In the genomic region with DNA sequence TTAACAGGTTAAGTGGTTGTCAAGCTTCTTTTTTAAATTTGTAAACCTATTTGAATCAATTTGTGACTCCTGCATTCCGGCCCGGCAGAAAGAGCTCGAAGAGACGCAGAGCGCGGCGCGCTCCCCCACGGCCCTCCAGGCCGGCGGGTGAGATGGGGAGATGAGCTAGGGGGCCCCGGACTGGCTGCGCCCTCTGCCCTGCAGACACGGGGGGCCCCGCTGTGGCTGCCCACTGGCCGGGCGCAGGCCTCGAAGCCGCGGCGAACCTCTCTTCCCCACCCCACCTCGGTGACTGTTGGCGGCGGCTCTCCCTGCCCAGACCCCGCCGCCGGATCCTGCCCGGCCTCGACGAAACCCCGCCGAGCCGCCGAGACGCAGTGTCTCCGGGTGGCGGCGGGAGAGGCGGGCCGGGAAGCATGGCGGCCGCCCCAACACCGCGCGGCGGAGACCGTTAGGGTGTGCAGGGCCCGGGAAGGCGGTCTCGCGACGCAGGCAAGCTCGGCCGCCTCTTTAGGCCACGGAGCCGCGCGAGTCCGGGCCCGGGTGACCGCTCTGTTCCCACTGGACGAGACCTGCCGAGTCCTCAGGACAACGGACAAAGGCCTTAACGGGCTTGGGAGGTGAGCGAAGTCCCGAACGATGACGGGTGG, we compare ENCODE assay signal across 8 cellular contexts. TPM values are rescaled to one million over a fixed set of nuclear protein-coding genes. Genes with fewer than 3 reads are reported as not detected.
DNase-seq lines count a peak whose midpoint lies in the region; ATAC-seq, FAIRE-seq and TF ChIP-seq lines count a peak whose summit lies in the region.

No MANE protein-coding gene starts in this region.

- in situ Hi-C loops in K562 (cut with MboI): no loop called here

- no peak for TF ChIP-seq POLR2A in K562 (conservative IDR thresholded peaks at IDR 0.05)

- intact Hi-C loops in K562 (cut with micrococcal nuclease): no loop called here

- no peak overlapping the region for H3K27ac Mint-ChIP-seq in stimulated activated naive CD8-positive, alpha-beta T cell treated with anti-CD3 and anti-CD28 coated beads, Interleukin-15, Interleukin-2, amounts not matched to agents 100 ng/mL and 50 ng/mL, for 24 hours

- H3K9ac ChIP-seq in K562 (ENCODE audit: insufficient read depth in 1 of 2, low read depth in 2 of 2, low read length in 2 of 2): no peak overlapping the region
- no peak overlapping the region for H3K9ac ChIP-seq in keratinocyte (ENCODE audit: control insufficient read depth, extremely low read depth, insufficient read depth, low read length)

- H3K4me2 ChIP-seq in K562 (ENCODE audit: insufficient read depth, low read length): no peak overlapping the region
- peak overlapping the region; percentile 58 for H3K4me2 ChIP-seq in keratinocyte (ENCODE audit: control insufficient read depth, extremely low read depth, insufficient read depth, low read depth, low read length)

- no peak overlapping the region for H3K4me3 ChIP-seq in K562
- peak overlapping the region in 1 of 3 experiments; percentile 41 for H3K4me3 ChIP-seq in keratinocyte (ENCODE audit: control insufficient read depth in 2 of 3, extremely low read depth in 1 of 3, insufficient read depth in 2 of 3, low read depth in 1 of 3, low read length in 3 of 3)

- no peak for TF ChIP-seq EP300 in K562 (IDR thresholded peaks at IDR 0.05; ENCODE audit: low read length)

- H3K9me3 ChIP-seq in K562 (replicated peaks; ENCODE audit: control insufficient read depth, insufficient read depth, low read depth, low read length): no peaks in the 10 kb centered on the region
- H3K9me3 ChIP-seq in keratinocyte (ENCODE audit: control insufficient read depth, low read depth, low read length): no peaks in the 10 kb centered on the region

- FAIRE-seq in K562 (lab: Jason Lieb, UNC): no peak
- FAIRE-seq in keratinocyte (lab: Jason Lieb, UNC): no peak

- no peak overlapping the region for H3K27ac ChIP-seq in K562 (ENCODE audit: extremely low read depth, low read depth, low read length)
- H3K27ac ChIP-seq in keratinocyte (ENCODE audit: control insufficient read depth, insufficient read depth, low read length): no peak overlapping the region

- peaks cover 32% of the 10 kb centered on the region for H3K27me3 Mint-ChIP-seq in stimulated activated naive CD8-positive, alpha-beta T cell treated with anti-CD3 and anti-CD28 coated beads, Interleukin-15, Interleukin-2, amounts not matched to agents 100 ng/mL and 50 ng/mL, for 24 hours

- BruUV-seq in K562 (replicated peaks; lab: Mats Ljungman, UMichigan): no TSS peak

- H3K36me3 ChIP-seq in K562 (ENCODE audit: control insufficient read depth, insufficient read depth, low read length) (peaks cover 5% of the 10 kb centered on the region; the same call in 1 of the 3 replicates), keratinocyte (ENCODE audit: control insufficient read depth in 2 of 2, extremely low read depth in 1 of 2, insufficient read depth in 2 of 2, low read length in 2 of 2) (no peaks in the 10 kb centered on the region)

- peak overlapping the region; percentile 42 for H3K4me3 Mint-ChIP-seq in stimulated activated naive CD8-positive, alpha-beta T cell treated with anti-CD3 and anti-CD28 coated beads, Interleukin-15, Interleukin-2, amounts not matched to agents 100 ng/mL and 50 ng/mL, for 24 hours

- dilution Hi-C loops in keratinocyte (cut with MboI; ENCODE audit: extremely low pct_ligation_motif_present, low sequenced_read_pairs): no loop called here

- H4K20me1 ChIP-seq in K562 (replicated peaks; ENCODE audit: control insufficient read depth, insufficient read depth, low read length) (no peaks in the 10 kb centered on the region), keratinocyte (ENCODE audit: control insufficient read depth, extremely low read depth, insufficient read depth, low read length) (no peaks in the 10 kb centered on the region)

- POLR2A ChIA-PET in K562 (lab: Yijun Ruan, JAX): interaction anchor here (0.5 kb wide), 1 partner anchor 23 kb away, joined by 3 read pairs; no protein-coding TSS in a partner anchor

- TF ChIP-seq CTCF in K562 (IDR thresholded peaks at IDR 0.05 in 2 of 3, conservative IDR thresholded peaks at IDR 0.05 in 1 of 3; ENCODE audit: insufficient read depth in 2 of 3, low read depth in 1 of 3, low read length in 3 of 3) (no peak), keratinocyte (optimal IDR thresholded peaks at IDR 0.05 in 1 of 3, IDR thresholded peaks at IDR 0.05 in 1 of 3, conservative IDR thresholded peaks at IDR 0.05 in 1 of 3; ENCODE audit: extremely low read depth in 1 of 3, insufficient read depth in 2 of 3, low read length in 3 of 3) (no peak)

- peaks cover 9% of the 10 kb centered on the region for H3K4me1 Mint-ChIP-seq in stimulated activated naive CD8-positive, alpha-beta T cell treated with anti-CD3 and anti-CD28 coated beads, Interleukin-15, Interleukin-2, amounts not matched to agents 100 ng/mL and 50 ng/mL, for 24 hours (ENCODE audit: low read depth)

- ATAC-seq in K562: no peak
- ATAC-seq in GM18861 (IDR thresholded peaks at IDR 0.05; ENCODE audit: unreplicated experiment): no peak
- ATAC-seq in GM19397 (IDR thresholded peaks at IDR 0.05; ENCODE audit: unreplicated experiment): no peak
- ATAC-seq in GM18909 (IDR thresholded peaks at IDR 0.05; ENCODE audit: poor library complexity, unreplicated experiment): no peak

- H2AFZ ChIP-seq in K562 (ENCODE audit: low read depth, low read length) (no peak overlapping the region), keratinocyte (ENCODE audit: control insufficient read depth, low read length) (peak overlapping the region; percentile 82)

- peaks cover 40% of the 10 kb centered on the region for H3K36me3 Mint-ChIP-seq in stimulated activated naive CD8-positive, alpha-beta T cell treated with anti-CD3 and anti-CD28 coated beads, Interleukin-15, Interleukin-2, amounts not matched to agents 100 ng/mL and 50 ng/mL, for 24 hours (ENCODE audit: low read depth)

- DNase-seq in NCI-H1105 (lab: John Stamatoyannopoulos, UW) (peak; percentile 20), K562 (ENCODE audit: extremely low read depth in 1 of 4, low spot score in 3 of 4) (no peak), keratinocyte (ENCODE audit: low read depth, low spot score) (no peak), SKM-1 treated with dmso at 0.1 percent for 144 hours (lab: John Stamatoyannopoulos, UW; ENCODE audit: unreplicated experiment) (no peak)

- 96% methylated on average over 19 of the region's 69 CpGs for WGBS in K562 (ENCODE audit: insufficient coverage, low coverage, missing lambda C conversion rate)

- H3K4me1 ChIP-seq in K562 (replicated peaks in 1 of 2; ENCODE audit: control insufficient read depth in 2 of 2, insufficient read depth in 2 of 2, low read length in 2 of 2) (peaks cover 0 to 3% of the 10 kb centered on the region in 2 experiments; a peak in 2 of 5 replicates), keratinocyte (ENCODE audit: control insufficient read depth, extremely low read depth, insufficient read depth, low read length) (peaks cover 16% of the 10 kb centered on the region)

- H3K27me3 ChIP-seq in K562 (ENCODE audit: control insufficient read depth in 2 of 2, insufficient read depth in 2 of 2, low read length in 2 of 2): no peaks in the 10 kb centered on the region
- no peaks in the 10 kb centered on the region for H3K27me3 ChIP-seq in keratinocyte (ENCODE audit: control insufficient read depth, extremely low read depth, insufficient read depth, low read length)

- no peaks in the 10 kb centered on the region for H3K9me3 Mint-ChIP-seq in stimulated activated naive CD8-positive, alpha-beta T cell treated with anti-CD3 and anti-CD28 coated beads, Interleukin-15, Interleukin-2, amounts not matched to agents 100 ng/mL and 50 ng/mL, for 24 hours

- H3K79me2 ChIP-seq in K562 (ENCODE audit: control insufficient read depth, insufficient read depth, low read length) (no peaks in the 10 kb centered on the region), keratinocyte (ENCODE audit: control insufficient read depth, insufficient read depth, low read length) (no peaks in the 10 kb centered on the region)

- CTCF ChIA-PET in K562 (lab: Yijun Ruan, JAX; ENCODE audit: low intra/inter-chr PET ratio): no interaction called here

- TF ChIP-seq RAD21 in K562 (CRISPR knock-in tag; conservative IDR thresholded peaks at IDR 0.05 in 1 of 2, IDR thresholded peaks at IDR 0.05 in 1 of 2): no peak

- no peaks in the 10 kb centered on the region for H3K9me1 ChIP-seq in K562 (ENCODE audit: control insufficient read depth, insufficient read depth, low read length)
- H3K9me1 ChIP-seq in keratinocyte (ENCODE audit: control insufficient read depth, extremely low read depth, insufficient read depth, low read length): no peaks in the 10 kb centered on the region

RNA-seq across cellular contexts. Expression of a gene that starts 24.1 kb away (rescaled TPM):
- total RNA-seq in K562 (2011; cell fraction: chromatin; rRNA removed; ENCODE audit: low replicate concordance): 45.9 and 61.6 TPM in 2 replicates
- 24.8 and 28.2 TPM in 2 replicates for total RNA-seq in K562 (2011; cell fraction: nucleolus; rRNA removed)
- total RNA-seq in K562 (2011; cell fraction: nucleoplasm; rRNA removed): 29.1 and 42.7 TPM in 2 replicates
- total RNA-seq in K562 (2014; rRNA removed): 62.2 and 71.7 TPM in 2 replicates
- total RNA-seq in K562 (2014; rRNA removed; fragmentation: Illumina TruSeq; extraction: Trizol): 71.2 and 72.9 TPM in 2 replicates
- total RNA-seq in K562 (2015; rRNA removed; fragmentation: Illumina TruSeq; extraction: Trizol): 61.3 and 73.5 TPM in 2 replicates
- total RNA-seq in K562 (2021): 41.8 and 50.5 TPM in 2 replicates
- polyA plus RNA-seq in K562 (2011; rRNA removed): 55.4 and 56.0 TPM in 2 replicates
- 40.4 and 45.1 TPM in 2 replicates for polyA plus RNA-seq in K562 (2011; cell fraction: cytosol; rRNA removed)
- 74.2 and 81.6 TPM in 2 replicates for polyA plus RNA-seq in K562 (2011; cell fraction: nucleus; rRNA removed)
- polyA plus RNA-seq in K562 (2012): 49.9 and 51.4 TPM in 2 replicates
- 62.4 and 66.8 TPM in 2 replicates for polyA plus RNA-seq in K562 (2014; fragmentation: Illumina TruSeq; extraction: Trizol)
- polyA plus RNA-seq in K562 (2014; fragmentation: Nextera tagmentation; extraction: Ambion mirVana): 10 to 100 TPM; 86.0 to 86.4 TPM
- polyA plus RNA-seq in K562 (2014; rRNA removed): 74.7 and 94.3 TPM in 2 replicates
- polyA minus RNA-seq in K562 (2011; rRNA and poly(A)+ RNA removed): 22.0 and 29.1 TPM in 2 replicates
- 14.5 and 17.0 TPM in 2 replicates for polyA minus RNA-seq in K562 (2011; cell fraction: cytosol; rRNA and poly(A)+ RNA removed)
- polyA minus RNA-seq in K562 (2011; cell fraction: nucleus; rRNA and poly(A)+ RNA removed): 22.6 and 26.0 TPM in 2 replicates
- 26.1 to 44.6 TPM (median 34.2 TPM) in 3 replicates for polyA plus RNA-seq in keratinocyte
- polyA plus RNA-seq in keratinocyte (2011; ENCODE audit: low read depth): 11.1 TPM
- 15.9 and 22.8 TPM in 2 replicates for polyA plus RNA-seq in keratinocyte (2011; cell fraction: cytosol; rRNA removed)
- 45.5 and 53.7 TPM in 2 replicates for polyA plus RNA-seq in keratinocyte (2011; cell fraction: nucleus; rRNA removed)
- polyA plus RNA-seq in keratinocyte (2012; ENCODE audit: low replicate concordance): 24.8 and 32.8 TPM in 2 replicates
- 13.3 to 27.6 TPM (median 23.9 TPM) in 3 replicates for polyA minus RNA-seq in keratinocyte
- 26.5 TPM for polyA minus RNA-seq in keratinocyte (2011; cell fraction: cytosol; rRNA and poly(A)+ RNA removed)
- polyA minus RNA-seq in keratinocyte (2011; cell fraction: nucleus; rRNA and poly(A)+ RNA removed): 19.4 and 25.8 TPM in 2 replicates

RNA-seq across cellular contexts. Expression of a gene that starts 40.6 kb away (rescaled TPM):
- total RNA-seq in K562 (2011; cell fraction: chromatin; rRNA removed; ENCODE audit: low replicate concordance): not detected in 2 replicates
- total RNA-seq in K562 (2011; cell fraction: nucleolus; rRNA removed): not detected in 2 replicates
- 0.51 TPM in 1 of 2 replicates, not detected in the other for total RNA-seq in K562 (2011; cell fraction: nucleoplasm; rRNA removed)
- total RNA-seq in K562 (2014; rRNA removed) (0.24 and 0.64 TPM in 2 replicates), K562 (2014; rRNA removed; fragmentation: Illumina TruSeq; extraction: Trizol) (0.15 and 0.26 TPM in 2 replicates), K562 (2015; rRNA removed; fragmentation: Illumina TruSeq; extraction: Trizol) (0.18 and 0.41 TPM in 2 replicates), K562 (2021) (0.20 and 0.54 TPM in 2 replicates)
- polyA plus RNA-seq in K562 (2011; rRNA removed) (0.03 and 0.35 TPM in 2 replicates), K562 (2014; fragmentation: Illumina TruSeq; extraction: Trizol) (0.33 and 0.80 TPM in 2 replicates), K562 (2014; fragmentation: Nextera tagmentation; extraction: Ambion mirVana) (under 1 TPM; 0.31 to 0.67 TPM), K562 (2014; rRNA removed) (0.11 and 0.72 TPM in 2 replicates), keratinocyte (44.5 to 412 TPM (median 142 TPM) in 3 replicates)
- 0.03 and 0.07 TPM in 2 replicates for polyA plus RNA-seq in K562 (2011; cell fraction: cytosol; rRNA removed)
- polyA plus RNA-seq in K562 (2011; cell fraction: nucleus; rRNA removed): 0.10 and 0.23 TPM in 2 replicates
- polyA plus RNA-seq in K562 (2012): 0.18 and 0.22 TPM in 2 replicates
- polyA minus RNA-seq in K562 (2011; rRNA and poly(A)+ RNA removed): not detected in 2 replicates
- not detected in 2 replicates for polyA minus RNA-seq in K562 (2011; cell fraction: cytosol; rRNA and poly(A)+ RNA removed)
- 0.40 TPM in 1 of 2 replicates, not detected in the other for polyA minus RNA-seq in K562 (2011; cell fraction: nucleus; rRNA and poly(A)+ RNA removed)
- polyA plus RNA-seq in keratinocyte (2011; ENCODE audit: low read depth): 724 TPM
- 34.1 and 60.1 TPM in 2 replicates for polyA plus RNA-seq in keratinocyte (2011; cell fraction: cytosol; rRNA removed)
- 414 and 470 TPM in 2 replicates for polyA plus RNA-seq in keratinocyte (2011; cell fraction: nucleus; rRNA removed)
- polyA plus RNA-seq in keratinocyte (2012; ENCODE audit: low replicate concordance): 26.1 and 673 TPM in 2 replicates
- polyA minus RNA-seq in keratinocyte: 19.2 to 197 TPM (median 64.9 TPM) in 3 replicates
- 29.7 TPM for polyA minus RNA-seq in keratinocyte (2011; cell fraction: cytosol; rRNA and poly(A)+ RNA removed)
- polyA minus RNA-seq in keratinocyte (2011; cell fraction: nucleus; rRNA and poly(A)+ RNA removed): 180 and 280 TPM in 2 replicates

Comparison
In these comparisons a context has a peak if more than half of its experiments do, and no peak if none do; other contexts are left out.
1. RNA of a gene that starts 40.6 kb away (polyA plus RNA-seq): 26.1 to 724 TPM in keratinocyte; 0.03 to 0.80 TPM in K562; every median in the first group is over 10 times any median in the second.